Comparison of ENCODE assay signal across 8 cellular contexts in genomic region chr4:2441393-2442174, GRCh38. TPM values are rescaled to one million over a fixed set of nuclear protein-coding genes. Genes with fewer than 3 reads are reported as not detected.
DNase-seq lines count a peak whose midpoint lies in the region; ATAC-seq and TF ChIP-seq lines count a peak whose summit lies in the region.

No MANE protein-coding gene starts in this region.

- intact Hi-C loops in ascending aorta (cut with DNase I): no loop called here

- H3K4me1 ChIP-seq in ascending aorta: no peaks in the 10 kb centered on the region

- no peaks in the 10 kb centered on the region for H3K27me3 ChIP-seq in ascending aorta

- no peak overlapping the region for H3K4me3 ChIP-seq in ascending aorta

- ATAC-seq in GM21528 (IDR thresholded peaks at IDR 0.05; ENCODE audit: low FRiP score, unreplicated experiment): peak; percentile 80

- peak; percentile 83 for DNase-seq in Daoy (ENCODE audit: low read depth)
- DNase-seq in LHCN-M2 (ENCODE audit: low read depth): peak; percentile 47
- DNase-seq in SW 1271 (lab: John Stamatoyannopoulos, UW): peak; percentile 37 to 49
- DNase-seq in ascending aorta (ENCODE audit: low spot score in 2 of 2): peak in 1 of 2 donors; percentile 69
- DNase-seq in iPS-NIHi7 (ENCODE audit: extremely low spot score): peak; percentile 96
- DNase-seq in stimulated activated CD4-positive, alpha-beta T cell treated with anti-CD3 and anti-CD28 coated beads, TNF-alpha, amount 100 ng/mL, for 1 hour (ENCODE audit: low read depth in 3 of 3, low spot score in 1 of 3): peak in 2 of 3 donors; percentile 35 to 50
- DNase-seq in GOT3 (lab: John Stamatoyannopoulos, UW): no peak

- H3K9me3 ChIP-seq in ascending aorta: no peaks in the 10 kb centered on the region

- no peak overlapping the region for H3K27ac ChIP-seq in ascending aorta

- no peaks in the 10 kb centered on the region for H3K36me3 ChIP-seq in ascending aorta

- TF ChIP-seq CTCF in ascending aorta (IDR thresholded peaks at IDR 0.05): peak; percentile 29 to 54 (median 46)

RNA-seq across cellular contexts. Expression of gene CFAP99, which starts 22.8 kb away (rescaled TPM):
- total RNA-seq in Daoy (2014; rRNA removed; shearing (Covaris generic)): not detected in 2 replicates
- total RNA-seq in LHCN-M2 (2014; rRNA removed) (not detected in 2 replicates), ascending aorta (not detected)
- polyA plus RNA-seq in LHCN-M2 (2012): not detected

RNA-seq across cellular contexts. Expression of gene ZFYVE28, which starts 23.1 kb away (rescaled TPM):
- 0.97 and 1.5 TPM in 2 replicates for total RNA-seq in Daoy (2014; rRNA removed; shearing (Covaris generic))
- 2.1 and 2.6 TPM in 2 replicates for total RNA-seq in LHCN-M2 (2014; rRNA removed)
- polyA plus RNA-seq in LHCN-M2 (2012): 0.60 TPM
- total RNA-seq in ascending aorta: 12.3 TPM

RNA-seq across cellular contexts. Expression of gene RNF4, which starts 27.3 kb away (rescaled TPM):
- total RNA-seq in Daoy (2014; rRNA removed; shearing (Covaris generic)): 89.0 and 137 TPM in 2 replicates
- total RNA-seq in LHCN-M2 (2014; rRNA removed): 72.6 and 76.3 TPM in 2 replicates
- 38.2 TPM for polyA plus RNA-seq in LHCN-M2 (2012)
- total RNA-seq in ascending aorta: 19.3 TPM
